In genomic region chr17:62974788-62975586, GRCh38 we compare ENCODE assay signal across 28 cellular contexts.
"Had no signal": no experiment of that assay in that cellular context is flagged by ENCODE, and none has a peak within 500 bp of the region (broad histone marks: within the 10 kb centered on the region; RNA-seq: fewer than 3 reads in every experiment).

No MANE protein-coding gene starts in this region.

- H3K27ac Mint-ChIP-seq: activated CD4-positive, alpha-beta memory T cell treated with anti-CD3 and anti-CD28 coated beads for 36 hours; activated CD4-positive, alpha-beta T cell treated with anti-CD3 and anti-CD28 coated beads, Interleukin-2, amount 10 ng/mL, durations not matched to agents 24 days and 14 days; activated naive CD4-positive, alpha-beta T cell treated with anti-CD3 and anti-CD28 coated beads, Interleukin-2, amount 10 ng/mL, durations not matched to agents 7 days and 5 days; activated naive CD8-positive, alpha-beta T cell treated with anti-CD3 and anti-CD28 coated beads, Interleukin-2, amount 10 ng/mL, durations not matched to agents 7 days and 5 days; activated T-helper 1 cell treated with anti-CD3 and anti-CD28 coated beads, Interleukin-12 subunit alpha, Interleukin-12 subunit beta, Interleukin-2, Interleukin-4 antibody, amounts not matched to agents 30 ng/mL and 10 ng/mL and 1 ng/mL, durations not matched to agents 14 hours and 24 hours and 36 hours; natural killer cell treated with Interleukin-12 subunit alpha and Interleukin-12 subunit beta and Interleukin-15 and Interleukin-18, amount 100 ng/mL, for 72 hours had no signal

- H3K36me3 Mint-ChIP-seq: activated naive CD4-positive, alpha-beta T cell treated with anti-CD3 and anti-CD28 coated beads, Interleukin-2, amount 10 ng/mL, durations not matched to agents 7 days and 5 days had no signal

- H3K4me1 ChIP-seq: colonic mucosa, heart right ventricle, lower lobe of right lung, sigmoid colon, spleen, suprapubic skin, upper lobe of right lung had no signal

- H3K4me1 Mint-ChIP-seq: activated CD4-positive, alpha-beta T cell treated with anti-CD3 and anti-CD28 coated beads, Interleukin-2, amount 10 ng/mL, durations not matched to agents 24 days and 14 days; activated naive CD4-positive, alpha-beta T cell treated with anti-CD3 and anti-CD28 coated beads, Interleukin-2, amount 10 ng/mL, durations not matched to agents 7 days and 5 days; activated naive CD8-positive, alpha-beta T cell treated with anti-CD3 and anti-CD28 coated beads, Interleukin-2, amount 10 ng/mL, durations not matched to agents 7 days and 5 days had no signal

- H3K9me3 ChIP-seq: colonic mucosa, lower lobe of right lung, sigmoid colon, suprapubic skin, upper lobe of right lung had no signal

- DNase-seq: activated CD4-positive, alpha-beta memory T cell treated with anti-CD3 and anti-CD28 coated beads for 36 hours; activated CD4-positive, alpha-beta T cell treated with anti-CD3 and anti-CD28 coated beads, Interleukin-2, amount 10 ng/mL, durations not matched to agents 24 days and 14 days; activated CD4-positive, CD25-positive, alpha-beta regulatory T cell treated with anti-CD3 and anti-CD28 coated beads, Interleukin-2, amount 50 U/mL, for 72 hours; activated CD8-positive, alpha-beta memory T cell treated with anti-CD3 and anti-CD28 coated beads, Interleukin-2, amount 50 U/mL, for 4 hours; activated gamma-delta T cell; activated naive CD4-positive, alpha-beta T cell treated with anti-CD3 and anti-CD28 coated beads, Interleukin-2, amount 10 ng/mL, durations not matched to agents 7 days and 5 days; activated naive CD8-positive, alpha-beta T cell treated with anti-CD3 and anti-CD28 coated beads, Interleukin-2, amount 10 ng/mL, durations not matched to agents 7 days and 5 days; activated T-cell treated with anti-CD3 and anti-CD28 coated beads, Interleukin-2, amount 50 U/mL, for 1 hour; amniotic stem cell; colonic mucosa; effector CD8-positive, alpha-beta T cell; foreskin fibroblast; heart right ventricle; lower lobe of right lung; mesenchymal stem cell; sigmoid colon; spleen; stimulated activated naive CD4-positive, alpha-beta T cell; T-helper 2 cell; tibial artery; upper lobe of right lung had no signal

- H3K4me3 ChIP-seq: colonic mucosa, heart right ventricle, lower lobe of right lung, sigmoid colon, spleen, suprapubic skin, tibial artery, upper lobe of right lung had no signal

- H3K27me3 ChIP-seq: colonic mucosa, heart right ventricle, sigmoid colon, spleen, suprapubic skin, tibial artery, upper lobe of right lung had no signal

- H3K9me3 Mint-ChIP-seq: activated CD4-positive, alpha-beta T cell treated with anti-CD3 and anti-CD28 coated beads, Interleukin-2, amount 10 ng/mL, durations not matched to agents 24 days and 14 days; central memory CD8-positive, alpha-beta T cell had no signal

- H3K36me3 ChIP-seq: colonic mucosa, heart right ventricle, lower lobe of right lung, sigmoid colon, spleen, suprapubic skin, tibial artery, upper lobe of right lung had no signal

- H3K4me3 Mint-ChIP-seq: activated CD4-positive, alpha-beta memory T cell treated with anti-CD3 and anti-CD28 coated beads for 36 hours; activated CD4-positive, alpha-beta T cell treated with anti-CD3 and anti-CD28 coated beads, Interleukin-2, amount 10 ng/mL, durations not matched to agents 24 days and 14 days; activated naive CD4-positive, alpha-beta T cell treated with anti-CD3 and anti-CD28 coated beads, Interleukin-2, amount 10 ng/mL, durations not matched to agents 7 days and 5 days; activated naive CD8-positive, alpha-beta T cell treated with anti-CD3 and anti-CD28 coated beads, Interleukin-2, amount 10 ng/mL, durations not matched to agents 7 days and 5 days; activated T-helper 1 cell treated with anti-CD3 and anti-CD28 coated beads, Interleukin-12 subunit alpha, Interleukin-12 subunit beta, Interleukin-2, Interleukin-4 antibody, amounts not matched to agents 30 ng/mL and 10 ng/mL and 1 ng/mL, durations not matched to agents 14 hours and 24 hours and 36 hours; central memory CD8-positive, alpha-beta T cell; natural killer cell treated with Interleukin-12 subunit alpha and Interleukin-12 subunit beta and Interleukin-15 and Interleukin-18, amount 100 ng/mL, for 72 hours had no signal

- H3K27me3 Mint-ChIP-seq: activated CD4-positive, alpha-beta memory T cell treated with anti-CD3 and anti-CD28 coated beads for 36 hours; central memory CD8-positive, alpha-beta T cell; natural killer cell treated with Interleukin-12 subunit alpha and Interleukin-12 subunit beta and Interleukin-15 and Interleukin-18, amount 100 ng/mL, for 72 hours had no signal

- H3K27ac ChIP-seq: colonic mucosa, heart right ventricle, lower lobe of right lung, sigmoid colon, spleen, suprapubic skin, tibial artery, upper lobe of right lung had no signal

- FAIRE-seq: bronchial epithelial cell, endometrium had no signal

- ATAC-seq: heart right ventricle; left lobe of liver; lower lobe of right lung; natural killer cell treated with Interleukin-12 subunit alpha and Interleukin-12 subunit beta and Interleukin-15 and Interleukin-18, amount 100 ng/mL, for 72 hours; upper lobe of right lung had no signal
